In genomic region chr6:16481680-16482079, GRCh38 we compare ENCODE assay signal across 13 cellular contexts.
DNase-seq lines count a peak whose midpoint lies in the region; ATAC-seq and TF ChIP-seq lines count a peak whose summit lies in the region.
"Had no signal": no experiment of that assay in that cellular context is flagged by ENCODE, and none has a peak within 500 bp of the region (broad histone marks: within the 10 kb centered on the region; RNA-seq: fewer than 3 reads in every experiment).

No MANE protein-coding gene starts in this region.

- DNase-seq in CD8-positive, alpha-beta memory T cell, result peak; percentile 43 to 89 (median 84)
- no peak for DNase-seq in activated T-cell treated with anti-CD3 and anti-CD28 coated beads, Interleukin-2, amount 50 U/mL, for 24 hours
- DNase-seq in natural killer cell (no peak), KG1 (lab: John Stamatoyannopoulos, UW) (no peak), H4 (ENCODE audit: low spot score) (no peak), 8988T (no peak), A172 (ENCODE audit: low spot score) (no peak)
- DNase-seq: AML-193, H7, left lung, NCI-H2081, Right ventricle myocardium superior had no signal

- no peaks in the 10 kb centered on the region for H3K27me3 Mint-ChIP-seq in CD8-positive, alpha-beta memory T cell
- no peaks in the 10 kb centered on the region for H3K27me3 Mint-ChIP-seq in activated T-cell treated with anti-CD3 and anti-CD28 coated beads, Interleukin-2, amount 50 U/mL, for 24 hours
- no peaks in the 10 kb centered on the region for H3K27me3 Mint-ChIP-seq in natural killer cell (ENCODE audit: low read depth in 2 of 2)

- H3K4me3 ChIP-seq in CD8-positive, alpha-beta memory T cell (ENCODE audit: low read length), result peak overlapping the region; percentile 13
- H3K4me3 ChIP-seq: left lung had no signal

- H3K27ac Mint-ChIP-seq in CD8-positive, alpha-beta memory T cell, result peak overlapping the region; percentile 84 to 98 (median 96)
- H3K27ac Mint-ChIP-seq in activated T-cell treated with anti-CD3 and anti-CD28 coated beads, Interleukin-2, amount 50 U/mL, for 24 hours, result peak overlapping the region; percentile 87
- peak overlapping the region; percentile 82 to 91 for H3K27ac Mint-ChIP-seq in natural killer cell

- H3K4me1 ChIP-seq in CD8-positive, alpha-beta memory T cell (ENCODE audit: insufficient read depth, low read length), result peaks cover 59% of the 10 kb centered on the region

- H3K4me3 Mint-ChIP-seq in CD8-positive, alpha-beta memory T cell, result peak overlapping the region; percentile 34 to 65 (median 50)
- peak overlapping the region; percentile 49 for H3K4me3 Mint-ChIP-seq in activated T-cell treated with anti-CD3 and anti-CD28 coated beads, Interleukin-2, amount 50 U/mL, for 24 hours
- H3K4me3 Mint-ChIP-seq in natural killer cell, result peak overlapping the region; percentile 17

- CTCF ChIA-PET in CD8-positive, alpha-beta memory T cell (lab: Charles Lee), result no interaction called here

- POLR2A ChIA-PET in CD8-positive, alpha-beta memory T cell (lab: Charles Lee), result no interaction called here

- peaks cover 16 to 62% (median 23%) of the 10 kb centered on the region in 3 donors for H3K36me3 Mint-ChIP-seq in CD8-positive, alpha-beta memory T cell
- peaks cover 61% of the 10 kb centered on the region for H3K36me3 Mint-ChIP-seq in activated T-cell treated with anti-CD3 and anti-CD28 coated beads, Interleukin-2, amount 50 U/mL, for 24 hours (ENCODE audit: low read depth)
- H3K36me3 Mint-ChIP-seq in natural killer cell, result no peaks in the 10 kb centered on the region

- peaks cover 0 to 2% (median 0%) of the 10 kb centered on the region in 5 donors for H3K9me3 Mint-ChIP-seq in CD8-positive, alpha-beta memory T cell
- no peaks in the 10 kb centered on the region for H3K9me3 Mint-ChIP-seq in activated T-cell treated with anti-CD3 and anti-CD28 coated beads, Interleukin-2, amount 50 U/mL, for 24 hours
- peaks cover 0 to 2% of the 10 kb centered on the region in 2 donors for H3K9me3 Mint-ChIP-seq in natural killer cell

- no peaks in the 10 kb centered on the region for H3K9me3 ChIP-seq in CD8-positive, alpha-beta memory T cell (ENCODE audit: low read length)

- no peaks in the 10 kb centered on the region for H3K36me3 ChIP-seq in CD8-positive, alpha-beta memory T cell (ENCODE audit: insufficient read depth, low read length)

- TF ChIP-seq CTCF in natural killer cell (IDR thresholded peaks at IDR 0.05), result no peak

- no peaks in the 10 kb centered on the region for H3K27me3 ChIP-seq in CD8-positive, alpha-beta memory T cell (ENCODE audit: insufficient read depth, low read length, poor library complexity, severe bottlenecking)
- H3K27me3 ChIP-seq: left lung had no signal

- H3K4me1 Mint-ChIP-seq in CD8-positive, alpha-beta memory T cell, result peaks cover 69 to 90% (median 88%) of the 10 kb centered on the region in 3 donors
- peaks cover 91% of the 10 kb centered on the region for H3K4me1 Mint-ChIP-seq in activated T-cell treated with anti-CD3 and anti-CD28 coated beads, Interleukin-2, amount 50 U/mL, for 24 hours (ENCODE audit: low read depth)
- H3K4me1 Mint-ChIP-seq in natural killer cell, result peaks cover 44 to 50% of the 10 kb centered on the region in 2 donors

- ATAC-seq in HG03108 (IDR thresholded peaks at IDR 0.05; ENCODE audit: unreplicated experiment), result peak; percentile 51
- peak; percentile 85 to 89 (median 86) for ATAC-seq in natural killer cell

- intact Hi-C loops in natural killer cell (cut with micrococcal nuclease), result loop anchor here (2.0 to 5.0 kb wide), 3 partner anchors 44 to 281 kb away; partner anchors contain the start of gene ATXN1

- peak overlapping the region; percentile 54 for H3K27ac ChIP-seq in CD8-positive, alpha-beta memory T cell (ENCODE audit: low read depth, low read length)
- H3K27ac ChIP-seq: left lung had no signal

Comparison
In these comparisons a context has a peak if more than half of its experiments do, and no peak if none do; other contexts are left out.
1. DNase-seq: peak in CD8-positive, alpha-beta memory T cell (5 of 5); none in activated T-cell treated with anti-CD3 and anti-CD28 coated beads, Interleukin-2, amount 50 U/mL, for 24 hours (single experiment), natural killer cell (single experiment), KG1 (single experiment), H4 (single experiment), 8988T (single experiment) and A172 (single experiment).
2. Peak in every context shown above with its lines, with median percentiles within 50 percentile points of each other: H3K27ac Mint-ChIP-seq and H3K4me3 Mint-ChIP-seq.